Comparison of ENCODE assay signal across 13 cellular contexts in the genomic region with DNA sequence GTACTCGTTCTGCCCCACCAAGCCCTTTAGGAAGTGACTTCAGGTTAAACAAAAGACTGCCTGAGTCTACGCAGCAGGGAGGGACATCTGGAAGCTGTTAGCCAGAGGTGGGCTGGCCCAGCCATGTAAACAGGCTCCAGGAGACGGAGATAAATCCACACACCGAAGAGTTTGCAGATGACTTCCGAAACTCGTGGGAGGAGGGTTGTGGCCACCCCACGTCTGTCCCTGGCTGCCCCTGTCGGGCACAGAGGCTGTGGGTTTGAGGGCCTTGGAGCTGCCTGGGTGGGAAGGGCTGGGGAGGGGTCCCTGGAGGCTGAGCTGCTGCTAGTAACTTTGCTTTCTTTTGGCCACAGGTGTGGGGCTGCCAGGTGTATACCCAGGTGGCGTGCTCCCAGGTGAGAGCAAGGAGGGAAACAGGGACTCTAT. TPM values are rescaled to one million over a fixed set of nuclear protein-coding genes. Genes with fewer than 3 reads are reported as not detected.
DNase-seq lines count a peak whose midpoint lies in the region; TF ChIP-seq lines count a peak whose summit lies in the region.
"Had no signal": no experiment of that assay in that cellular context is flagged by ENCODE, and none has a peak within 500 bp of the region (broad histone marks: within the 10 kb centered on the region; RNA-seq: fewer than 3 reads in every experiment).

No MANE protein-coding gene starts in this region.

- in situ Hi-C loops in transverse colon (cut with MboI; ENCODE audit: low pct_ligation_motif_present in 1 of 4, low pct_unique_long_range_greater_than_20kb in 1 of 4, low sequenced_read_pairs in 3 of 4): no loop called here

- TF ChIP-seq POLR2A in transverse colon (IDR thresholded peaks at IDR 0.05): no peak

- TF ChIP-seq EP300 in transverse colon (IDR thresholded peaks at IDR 0.05; ENCODE audit: low read depth): peak; percentile 28

- H3K27me3 ChIP-seq in transverse colon: no peaks in the 10 kb centered on the region

- DNase-seq in NCI-H510A treated with DMSO at 0.1 percent for 48 hours (lab: John Stamatoyannopoulos, UW): peak; percentile 63
- DNase-seq in NCI-H510A (lab: John Stamatoyannopoulos, UW): no peak
- DNase-seq in SK-N-MC (ENCODE audit: low read depth, low spot score): no peak
- DNase-seq in iPS-NIHi11 (ENCODE audit: low spot score): peak; percentile 79
- no peak for DNase-seq in transverse colon
- DNase-seq in activated CD4-positive, alpha-beta T cell treated with anti-CD3 and anti-CD28 coated beads for 48 hours: no peak
- DNase-seq in central memory CD4-positive, alpha-beta T cell: no peak
- DNase-seq in mucosa of gallbladder (ENCODE audit: low spot score): no peak
- DNase-seq: activated CD4-positive, alpha-beta T cell treated with anti-CD3 and anti-CD28 coated beads, Interleukin-2, amount 50 U/mL, for 1 hour; naive B cell; OCI-M1; stimulated activated CD4-positive, alpha-beta T cell treated with anti-CD3 and anti-CD28 coated beads, Interleukin-4, amount 100 ng/mL, for 4 hours had no signal

- no peaks in the 10 kb centered on the region for H3K9me3 ChIP-seq in SK-N-MC (ENCODE audit: low read depth, low read length)
- no peaks in the 10 kb centered on the region for H3K9me3 ChIP-seq in transverse colon
- H3K9me3 ChIP-seq: A549 had no signal

- intact Hi-C loops in transverse colon (cut with DNase I; ENCODE audit: low total_unique reads): no loop called here

- 48 to 83% methylated on average over 1 to 9 of the region's 9 CpGs for WGBS in transverse colon (ENCODE audit: low coverage in 1 of 2), 2 donors

- H3K36me3 ChIP-seq in SK-N-MC (ENCODE audit: insufficient read depth, low read length) (no peaks in the 10 kb centered on the region), transverse colon (no peaks in the 10 kb centered on the region)

- H3K4me3 ChIP-seq in SK-N-MC: peak overlapping the region; percentile 66
- H3K4me3 ChIP-seq in transverse colon: no peak overlapping the region
- H3K4me3 ChIP-seq: A549 had no signal

- no peak overlapping the region for H3K9ac ChIP-seq in SK-N-MC (ENCODE audit: insufficient read length)

- H3K27ac ChIP-seq in SK-N-MC: no peak overlapping the region
- H3K27ac ChIP-seq in transverse colon: peak overlapping the region; percentile 31 to 67 (median 48)
- H3K27ac ChIP-seq: A549 had no signal

- no peak for TF ChIP-seq CTCF in transverse colon (IDR thresholded peaks at IDR 0.05)

- H3K4me1 ChIP-seq in transverse colon: peaks cover 12 to 17% (median 13%) of the 10 kb centered on the region in 4 donors
- H3K4me1 ChIP-seq: A549 had no signal

RNA-seq across cellular contexts. Expression of gene ELN, which starts 15.6 kb away (rescaled TPM):
- total RNA-seq in transverse colon (100 to 1,000 TPM in 1 of 4 donors, 10 to 100 TPM in 2, 1 to 10 TPM in 1; 8.4 to 147 (median 25.8) TPM), mucosa of gallbladder (70.3 TPM)

RNA-seq across cellular contexts. Expression of gene LIMK1, which starts 40.1 kb away (rescaled TPM):
- total RNA-seq in transverse colon (10 to 100 TPM; 13.4 to 44.2 (median 27.1) TPM), mucosa of gallbladder (26.9 TPM)

Comparison
In these comparisons a context has a peak if more than half of its experiments do, and no peak if none do; other contexts are left out.
1. DNase-seq: peak in NCI-H510A treated with DMSO at 0.1 percent for 48 hours (single experiment) and iPS-NIHi11 (single experiment); none in NCI-H510A (single experiment), SK-N-MC (single experiment), transverse colon (single experiment), activated CD4-positive, alpha-beta T cell treated with anti-CD3 and anti-CD28 coated beads for 48 hours (single experiment), central memory CD4-positive, alpha-beta T cell (single experiment) and mucosa of gallbladder (single experiment).